In genomic region chr1:78722947-78723346, GRCh38 we compare ENCODE assay signal across 1 cellular context.
TF ChIP-seq lines count a peak whose summit lies in the region.

No MANE protein-coding gene starts in this region.

TF ChIP-seq in IMR-90, 13 proteins besides CTCF, POLR2A, EP300 and RAD21:
- no peak for TF ChIP-seq RFX5 (IDR thresholded peaks at IDR 0.05; ENCODE audit: low read depth, low read length)
- TF ChIP-seq CEBPB (IDR thresholded peaks at IDR 0.05; ENCODE audit: low read depth, low read length): no peak
- TF ChIP-seq NFE2L2 (IDR thresholded peaks at IDR 0.05; ENCODE audit: low read depth, low read length): no peak
